ENCODE assay signal across 13 cellular contexts in the genomic region with DNA sequence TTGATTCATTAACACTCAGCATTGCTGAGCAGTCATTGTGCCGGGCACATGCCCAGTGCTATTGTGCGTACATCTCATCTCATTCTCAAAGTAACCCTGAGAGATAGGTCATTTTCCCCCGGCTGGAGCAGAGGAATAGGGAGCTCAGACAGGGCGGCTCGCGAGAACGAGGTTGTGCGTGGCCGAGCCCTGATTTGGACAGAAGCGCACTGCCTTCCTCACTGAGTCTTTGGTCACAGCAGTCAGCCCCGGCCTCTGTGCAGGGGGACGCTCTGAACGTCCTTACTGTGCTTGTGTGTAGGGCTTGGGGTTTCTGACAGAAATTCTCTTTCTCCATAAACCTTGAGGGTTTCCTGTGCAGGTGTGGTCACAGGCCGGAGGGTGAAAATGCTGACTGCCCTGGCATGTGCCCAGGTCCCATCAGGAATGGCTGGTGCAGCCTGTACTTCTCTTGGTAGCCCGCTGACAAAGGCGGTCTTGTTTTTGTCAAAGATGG. TPM values are rescaled to one million over a fixed set of nuclear protein-coding genes. Genes with fewer than 3 reads are reported as not detected.
DNase-seq lines count a peak whose midpoint lies in the region; ATAC-seq and TF ChIP-seq lines count a peak whose summit lies in the region.
"Had no signal": no experiment of that assay in that cellular context is flagged by ENCODE, and none has a peak within 500 bp of the region (broad histone marks: within the 10 kb centered on the region; RNA-seq: fewer than 3 reads in every experiment).

No MANE protein-coding gene starts in this region.

- H3K27ac ChIP-seq in right atrium auricular region: no peak overlapping the region
- peak overlapping the region; percentile 32 to 54 (median 41) for H3K27ac ChIP-seq in upper lobe of left lung
- H3K27ac ChIP-seq: C4-2B had no signal

- ATAC-seq in left ventricle myocardium superior (no peak), memory B cell (ENCODE audit: low read depth) (no peak), upper lobe of left lung (ENCODE audit: low FRiP score in 2 of 2) (no peak)
- no peak for ATAC-seq in activated naive CD8-positive, alpha-beta T cell treated with anti-CD3 and anti-CD28 coated beads, Interleukin-2, amount 10 ng/mL, durations not matched to agents 7 days and 5 days (ENCODE audit: low read depth)

- H3K27me3 Mint-ChIP-seq in activated naive CD8-positive, alpha-beta T cell treated with anti-CD3 and anti-CD28 coated beads, Interleukin-2, amount 10 ng/mL, durations not matched to agents 7 days and 5 days: no peaks in the 10 kb centered on the region
- no peaks in the 10 kb centered on the region for H3K27me3 Mint-ChIP-seq in memory B cell

- peaks cover 43% of the 10 kb centered on the region for H3K36me3 Mint-ChIP-seq in activated naive CD8-positive, alpha-beta T cell treated with anti-CD3 and anti-CD28 coated beads, Interleukin-2, amount 10 ng/mL, durations not matched to agents 7 days and 5 days
- peaks cover 43% of the 10 kb centered on the region for H3K36me3 Mint-ChIP-seq in memory B cell

- POLR2A ChIA-PET in activated naive CD8-positive, alpha-beta T cell treated with anti-CD3 and anti-CD28 coated beads, Interleukin-2, amount 10 ng/mL, durations not matched to agents 7 days and 5 days (lab: Charles Lee): interaction anchor here (0.6 to 2.0 kb wide), 3 partner anchors 12 to 1214 kb away, joined by 3 to 12 read pairs (median 4); no protein-coding TSS in a partner anchor

- peaks cover 5% of the 10 kb centered on the region for H3K9me3 Mint-ChIP-seq in activated naive CD8-positive, alpha-beta T cell treated with anti-CD3 and anti-CD28 coated beads, Interleukin-2, amount 10 ng/mL, durations not matched to agents 7 days and 5 days
- H3K9me3 Mint-ChIP-seq in memory B cell: peaks cover 3% of the 10 kb centered on the region

- peak; percentile 19 for DNase-seq in left ventricle myocardium superior
- no peak for DNase-seq in right atrium auricular region (ENCODE audit: low spot score)
- DNase-seq in activated naive CD8-positive, alpha-beta T cell treated with anti-CD3 and anti-CD28 coated beads, Interleukin-2, amount 10 ng/mL, durations not matched to agents 7 days and 5 days: peak; percentile 23
- no peak for DNase-seq in memory B cell (ENCODE audit: low spot score in 2 of 2)
- no peak for DNase-seq in upper lobe of left lung
- no peak for DNase-seq in NCI-H526 (lab: John Stamatoyannopoulos, UW)
- DNase-seq in ecto neural progenitor cell (ENCODE audit: low spot score): no peak
- DNase-seq in H4 (ENCODE audit: low spot score): no peak
- DNase-seq: NCI-H1092 treated with DMSO at 0.1 percent for 48 hours; NCI-H748 treated with DMSO at 0.1 percent for 48 hours; stimulated activated CD4-positive, alpha-beta T cell treated with anti-CD3 and anti-CD28 coated beads, Interleukin-12 subunit alpha, Interleukin-12 subunit beta, amount 100 ng/mL, for 4 hours; SW 1271 had no signal

- H3K9me3 ChIP-seq in right atrium auricular region: no peaks in the 10 kb centered on the region
- no peaks in the 10 kb centered on the region for H3K9me3 ChIP-seq in upper lobe of left lung

- intact Hi-C loops in left ventricle myocardium superior (cut with micrococcal nuclease): no loop called here

- no peaks in the 10 kb centered on the region for H3K27me3 ChIP-seq in right atrium auricular region
- H3K27me3 ChIP-seq in upper lobe of left lung: no peaks in the 10 kb centered on the region

- H3K36me3 ChIP-seq in right atrium auricular region (peaks cover 59% of the 10 kb centered on the region), upper lobe of left lung (peaks cover 18 to 83% (median 55%) of the 10 kb centered on the region in 4 donors)

- WGBS in upper lobe of left lung, 2 donors: 87 to 94% methylated on average over 16 of the region's 16 CpGs

- H3K4me1 ChIP-seq in right atrium auricular region (peaks cover 0 to 10% of the 10 kb centered on the region in 2 donors), upper lobe of left lung (peaks cover 17 to 33% (median 27%) of the 10 kb centered on the region in 4 donors)

- no peak for TF ChIP-seq POLR2A in upper lobe of left lung (IDR thresholded peaks at IDR 0.05)

- H3K27ac Mint-ChIP-seq in activated naive CD8-positive, alpha-beta T cell treated with anti-CD3 and anti-CD28 coated beads, Interleukin-2, amount 10 ng/mL, durations not matched to agents 7 days and 5 days: peak overlapping the region; percentile 76
- peak overlapping the region; percentile 99 for H3K27ac Mint-ChIP-seq in memory B cell

- H3K4me3 ChIP-seq in right atrium auricular region: no peak overlapping the region
- H3K4me3 ChIP-seq in upper lobe of left lung: no peak overlapping the region

- TF ChIP-seq CTCF in right atrium auricular region (IDR thresholded peaks at IDR 0.05): no peak
- TF ChIP-seq CTCF in upper lobe of left lung (IDR thresholded peaks at IDR 0.05): no peak

- TF ChIP-seq EP300 in upper lobe of left lung (IDR thresholded peaks at IDR 0.05): no peak

- peak overlapping the region; percentile 35 for H3K4me3 Mint-ChIP-seq in activated naive CD8-positive, alpha-beta T cell treated with anti-CD3 and anti-CD28 coated beads, Interleukin-2, amount 10 ng/mL, durations not matched to agents 7 days and 5 days
- peak overlapping the region; percentile 62 for H3K4me3 Mint-ChIP-seq in memory B cell

- H3K4me1 Mint-ChIP-seq in activated naive CD8-positive, alpha-beta T cell treated with anti-CD3 and anti-CD28 coated beads, Interleukin-2, amount 10 ng/mL, durations not matched to agents 7 days and 5 days: peaks cover 30% of the 10 kb centered on the region
- peaks cover 36% of the 10 kb centered on the region for H3K4me1 Mint-ChIP-seq in memory B cell

RNA-seq across cellular contexts. Expression of a gene that starts 39.5 kb away (rescaled TPM):
- 19.9 TPM for total RNA-seq in left ventricle myocardium superior
- 10 to 100 TPM; 12.2 to 14.2 TPM for total RNA-seq in right atrium auricular region
- total RNA-seq in activated naive CD8-positive, alpha-beta T cell treated with anti-CD3 and anti-CD28 coated beads, Interleukin-2, amount 10 ng/mL, durations not matched to agents 7 days and 5 days: 10 to 100 TPM; 36.8 to 40.3 TPM
- 10 to 100 TPM; 17.2 to 30.4 (median 22.4) TPM for total RNA-seq in upper lobe of left lung
- total RNA-seq in H4 (2014; rRNA removed; shearing (Covaris generic)): 15.8 and 18.8 TPM in 2 replicates

RNA-seq across cellular contexts. Expression of a gene that starts 39.6 kb away (rescaled TPM):
- 9.2 TPM for total RNA-seq in left ventricle myocardium superior
- 1 to 10 TPM; 7.0 to 8.2 TPM for total RNA-seq in right atrium auricular region
- total RNA-seq in activated naive CD8-positive, alpha-beta T cell treated with anti-CD3 and anti-CD28 coated beads, Interleukin-2, amount 10 ng/mL, durations not matched to agents 7 days and 5 days: 1 to 10 TPM; 2.4 to 3.4 TPM
- total RNA-seq in upper lobe of left lung: 10 to 100 TPM in 1 of 6 donors, 1 to 10 TPM in 5; 3.3 to 10.4 (median 4.7) TPM
- 1.6 and 3.3 TPM in 2 replicates for total RNA-seq in H4 (2014; rRNA removed; shearing (Covaris generic))

Comparison
In these comparisons a context has a peak if more than half of its experiments do, and no peak if none do; other contexts are left out.
1. DNase-seq: peak in left ventricle myocardium superior (single experiment) and activated naive CD8-positive, alpha-beta T cell treated with anti-CD3 and anti-CD28 coated beads, Interleukin-2, amount 10 ng/mL, durations not matched to agents 7 days and 5 days (single experiment); none in right atrium auricular region (single experiment), memory B cell (0 of 2), upper lobe of left lung (0 of 2), NCI-H526 (0 of 2), ecto neural progenitor cell (single experiment) and H4 (single experiment).
2. H3K27ac ChIP-seq: peak in upper lobe of left lung (4 of 4); none in right atrium auricular region (0 of 2).